30 cellular contexts compared by ENCODE assay signal in genomic region chr7:18206331-18206730, GRCh38.
"Had no signal": no experiment of that assay in that cellular context is flagged by ENCODE, and none has a peak within 500 bp of the region (broad histone marks: within the 10 kb centered on the region; RNA-seq: fewer than 3 reads in every experiment).

No MANE protein-coding gene starts in this region.

- H3K27ac ChIP-seq: adrenal gland, Peyer's patch, SJSA1, VCaP had no signal

- FAIRE-seq: astrocyte, bronchial epithelial cell had no signal

- H3K9me3 ChIP-seq: adrenal gland, Peyer's patch, SJSA1 had no signal

- H3K36me3 ChIP-seq: adrenal gland, Peyer's patch, SJSA1 had no signal

- H3K4me3 ChIP-seq: adrenal gland, Peyer's patch, SJSA1 had no signal

- H3K27me3 ChIP-seq: adrenal gland, Peyer's patch, SJSA1 had no signal

- H3K4me1 ChIP-seq: adrenal gland, Peyer's patch had no signal

- DNase-seq: activated B cell treated with CpG ODN at 0.5 μM for 24 hours; activated CD4-positive, alpha-beta memory T cell treated with anti-CD3 and anti-CD28 coated beads for 36 hours; activated CD4-positive, alpha-beta T cell treated with anti-CD3 and anti-CD28 coated beads for 4 hours; activated CD4-positive, alpha-beta T cell treated with anti-CD3 and anti-CD28 coated beads, Interleukin-2, amount 50 U/mL, for 1 hour; activated CD4-positive, CD25-positive, alpha-beta regulatory T cell treated with anti-CD3 and anti-CD28 coated beads, Interleukin-2, amount 50 U/mL, for 72 hours; activated CD8-positive, alpha-beta memory T cell treated with anti-CD3 and anti-CD28 coated beads, Interleukin-2, amount 50 U/mL, for 4 hours; activated gamma-delta T cell treated with Interleukin-2 at 50 U/mL for 16 hours; activated naive CD4-positive, alpha-beta T cell treated with anti-CD3 and anti-CD28 coated beads for 36 hours; activated T-cell treated with anti-CD3 and anti-CD28 coated beads for 4 hours; activated T-cell treated with anti-CD3 and anti-CD28 coated beads, Interleukin-2, amount 50 U/mL, for 4 hours; adrenal gland; caudate nucleus; cerebellar nuclear complex; NCI-H146; NCI-H187; NCI-H2029 treated with DMSO at 0.1 percent for 48 hours; NCI-H2107; NCI-H226; NCI-H446 treated with DMSO at 0.1 percent for 48 hours; NCI-H524; Peyer's patch; RPMI8226; SHP77 treated with DMSO at 0.1 percent for 48 hours; T-cell; T-helper 17 cell; T-helper 9 cell had no signal
